In genomic region chr10:9012312-9012711, GRCh38 we compare ENCODE assay signal across 23 cellular contexts.
DNase-seq lines count a peak whose midpoint lies in the region; ATAC-seq and TF ChIP-seq lines count a peak whose summit lies in the region.
"Had no signal": no experiment of that assay in that cellular context is flagged by ENCODE, and none has a peak within 500 bp of the region (broad histone marks: within the 10 kb centered on the region; RNA-seq: fewer than 3 reads in every experiment).

No MANE protein-coding gene starts in this region.

- CTCF ChIA-PET in mammary epithelial cell (lab: Charles Lee; ENCODE audit: low non-redundant PET) (no interaction called here), Calu3 (lab: Charles Lee) (no interaction called here)
- CTCF ChIA-PET in activated CD8-positive, alpha-beta T cell treated with anti-CD3 and anti-CD28 coated beads, Interleukin-2, amount 10 ng/mL, durations not matched to agents 7 days and 5 days (lab: Charles Lee): no interaction called here

- no peaks in the 10 kb centered on the region for H4K20me1 ChIP-seq in mammary epithelial cell (ENCODE audit: insufficient read depth, low read length)

- no peaks in the 10 kb centered on the region for H3K27me3 ChIP-seq in mammary epithelial cell (ENCODE audit: insufficient read depth, low read length)
- H3K27me3 ChIP-seq: adrenal gland, MG63, right atrium auricular region, suprapubic skin, vagina had no signal

- H3K4me3 Mint-ChIP-seq in stimulated activated naive CD8-positive, alpha-beta T cell treated with anti-CD3 and anti-CD28 coated beads, Interleukin-15, Interleukin-2, amounts not matched to agents 100 ng/mL and 50 ng/mL, for 24 hours: no peak overlapping the region
- no peak overlapping the region for H3K4me3 Mint-ChIP-seq in Calu3 (ENCODE audit: low read depth, unreplicated experiment)
- H3K4me3 Mint-ChIP-seq in activated CD8-positive, alpha-beta T cell treated with anti-CD3 and anti-CD28 coated beads, Interleukin-2, amount 10 ng/mL, durations not matched to agents 7 days and 5 days: no peak overlapping the region

- peaks cover 16% of the 10 kb centered on the region for H3K36me3 Mint-ChIP-seq in stimulated activated naive CD8-positive, alpha-beta T cell treated with anti-CD3 and anti-CD28 coated beads, Interleukin-15, Interleukin-2, amounts not matched to agents 100 ng/mL and 50 ng/mL, for 24 hours (ENCODE audit: low read depth)
- H3K36me3 Mint-ChIP-seq in Calu3 (ENCODE audit: insufficient read depth, unreplicated experiment): no peaks in the 10 kb centered on the region
- peaks cover 16% of the 10 kb centered on the region for H3K36me3 Mint-ChIP-seq in activated CD8-positive, alpha-beta T cell treated with anti-CD3 and anti-CD28 coated beads, Interleukin-2, amount 10 ng/mL, durations not matched to agents 7 days and 5 days (ENCODE audit: low read depth)

- no peak for DNase-seq in stimulated activated naive CD8-positive, alpha-beta T cell treated with anti-CD3 and anti-CD28 coated beads, Interleukin-15, Interleukin-2, amounts not matched to agents 100 U/mL and 50 U/mL, for 24 hours
- DNase-seq in mammary epithelial cell (peak; percentile 70), iris pigment epithelial cell (ENCODE audit: low read depth) (peak; percentile 91), Calu3 (no peak), posterior cingulate gyrus (no peak), DMS 273 (lab: John Stamatoyannopoulos, UW; ENCODE audit: unreplicated experiment) (no peak)
- no peak for DNase-seq in activated CD8-positive, alpha-beta T cell treated with anti-CD3 and anti-CD28 coated beads, Interleukin-2, amount 10 ng/mL, durations not matched to agents 7 days and 5 days
- DNase-seq: ACHN; activated CD4-positive, alpha-beta T cell treated with anti-CD3 and anti-CD28 coated beads for 4 hours; adrenal gland; cerebellar nuclear complex; effector CD8-positive, alpha-beta T cell; GF-D8; MG63; NCI-H1436 treated with DMSO at 0.1 percent for 48 hours; NCI-H526 treated with DMSO at 0.1 percent for 48 hours; SHP77; stimulated activated CD4-positive, alpha-beta T cell treated with anti-CD3 and anti-CD28 coated beads, Interleukin-15, amount 100 ng/mL, for 24 hours had no signal

- no peak overlapping the region for H2AFZ ChIP-seq in mammary epithelial cell (ENCODE audit: low read depth, low read length)

- WGBS in mammary epithelial cell (ENCODE audit: low coverage, missing lambda C conversion rate): 0% methylated on average over 1 of the region's 1 CpG

- H3K4me1 Mint-ChIP-seq in stimulated activated naive CD8-positive, alpha-beta T cell treated with anti-CD3 and anti-CD28 coated beads, Interleukin-15, Interleukin-2, amounts not matched to agents 100 ng/mL and 50 ng/mL, for 24 hours (ENCODE audit: low read depth): peaks cover 85% of the 10 kb centered on the region
- no peaks in the 10 kb centered on the region for H3K4me1 Mint-ChIP-seq in Calu3 (ENCODE audit: low read depth, unreplicated experiment)
- H3K4me1 Mint-ChIP-seq in activated CD8-positive, alpha-beta T cell treated with anti-CD3 and anti-CD28 coated beads, Interleukin-2, amount 10 ng/mL, durations not matched to agents 7 days and 5 days (ENCODE audit: low read depth): peaks cover 41% of the 10 kb centered on the region

- POLR2A ChIA-PET in activated CD8-positive, alpha-beta T cell treated with anti-CD3 and anti-CD28 coated beads, Interleukin-2, amount 10 ng/mL, durations not matched to agents 7 days and 5 days (lab: Charles Lee): no interaction called here

- H3K4me1 ChIP-seq in mammary epithelial cell (ENCODE audit: insufficient read depth, low read length): peaks cover 22% of the 10 kb centered on the region
- H3K4me1 ChIP-seq: adrenal gland, right atrium auricular region, suprapubic skin, vagina had no signal

- no peak for ATAC-seq in stimulated activated naive CD8-positive, alpha-beta T cell treated with anti-CD3 and anti-CD28 coated beads, Interleukin-15, Interleukin-2, amounts not matched to agents 100 U/mL and 50 U/mL, for 24 hours
- no peak for ATAC-seq in activated CD8-positive, alpha-beta T cell treated with anti-CD3 and anti-CD28 coated beads, Interleukin-2, amount 10 ng/mL, durations not matched to agents 7 days and 5 days

- dilution Hi-C loops in mammary epithelial cell (cut with HindIII; ENCODE audit: low sequenced_read_pairs): no loop called here

- H3K27me3 Mint-ChIP-seq in stimulated activated naive CD8-positive, alpha-beta T cell treated with anti-CD3 and anti-CD28 coated beads, Interleukin-15, Interleukin-2, amounts not matched to agents 100 ng/mL and 50 ng/mL, for 24 hours: no peaks in the 10 kb centered on the region
- H3K27me3 Mint-ChIP-seq in Calu3 (ENCODE audit: unreplicated experiment): no peaks in the 10 kb centered on the region
- H3K27me3 Mint-ChIP-seq in activated CD8-positive, alpha-beta T cell treated with anti-CD3 and anti-CD28 coated beads, Interleukin-2, amount 10 ng/mL, durations not matched to agents 7 days and 5 days (ENCODE audit: low read depth): no peaks in the 10 kb centered on the region

- H3K79me2 ChIP-seq in mammary epithelial cell (ENCODE audit: insufficient read depth, low read length): no peaks in the 10 kb centered on the region

- intact Hi-C loops in mammary epithelial cell (cut with micrococcal nuclease) (no loop called here), Calu3 (cut with micrococcal nuclease; ENCODE audit: unreplicated experiment) (loop anchor here (1.0 kb wide), 1 partner anchor 37 kb away; no protein-coding TSS in a partner anchor), posterior cingulate gyrus (cut with DNase I) (no loop called here)

- BruUV-seq in mammary epithelial cell (replicated peaks; lab: Mats Ljungman, UMichigan) (no TSS peak), Calu3 (replicated peaks; lab: Mats Ljungman, UMichigan) (no TSS peak)

- H3K27ac ChIP-seq in mammary epithelial cell (ENCODE audit: insufficient read depth, low read depth, low read length): peak overlapping the region; percentile 81
- H3K27ac ChIP-seq: adrenal gland, C4-2B, right atrium auricular region, suprapubic skin, vagina had no signal

- in situ Hi-C loops in mammary epithelial cell (cut with MboI; ENCODE audit: low sequenced_read_pairs in 2 of 2): no loop called here

- peak overlapping the region in 1 of 3 experiments; percentile 3 for H3K4me3 ChIP-seq in mammary epithelial cell (replicated peaks in 1 of 3; ENCODE audit: insufficient read depth in 1 of 3, low read depth in 2 of 3, low read length in 3 of 3)
- H3K4me3 ChIP-seq: adrenal gland, MG63, right atrium auricular region, suprapubic skin, vagina had no signal

- no peak overlapping the region for H3K9ac ChIP-seq in mammary epithelial cell (ENCODE audit: insufficient read depth, low read length)

- no peaks in the 10 kb centered on the region for H3K36me3 ChIP-seq in mammary epithelial cell (ENCODE audit: insufficient read depth, low read length)
- H3K36me3 ChIP-seq: adrenal gland, MG63, right atrium auricular region, suprapubic skin, vagina had no signal

- no peaks in the 10 kb centered on the region for H3K9me3 Mint-ChIP-seq in stimulated activated naive CD8-positive, alpha-beta T cell treated with anti-CD3 and anti-CD28 coated beads, Interleukin-15, Interleukin-2, amounts not matched to agents 100 ng/mL and 50 ng/mL, for 24 hours
- H3K9me3 Mint-ChIP-seq in Calu3 (ENCODE audit: low read depth, unreplicated experiment): no peaks in the 10 kb centered on the region
- H3K9me3 Mint-ChIP-seq in activated CD8-positive, alpha-beta T cell treated with anti-CD3 and anti-CD28 coated beads, Interleukin-2, amount 10 ng/mL, durations not matched to agents 7 days and 5 days (ENCODE audit: insufficient read depth): no peaks in the 10 kb centered on the region

- H3K9me3 ChIP-seq in mammary epithelial cell (replicated peaks; ENCODE audit: insufficient read depth, low read length): no peaks in the 10 kb centered on the region
- H3K9me3 ChIP-seq: adrenal gland, right atrium auricular region, suprapubic skin, vagina had no signal

- H3K4me2 ChIP-seq in mammary epithelial cell (ENCODE audit: insufficient read depth, low read depth, low read length): peak overlapping the region; percentile 36

- H3K27ac Mint-ChIP-seq in stimulated activated naive CD8-positive, alpha-beta T cell treated with anti-CD3 and anti-CD28 coated beads, Interleukin-15, Interleukin-2, amounts not matched to agents 100 ng/mL and 50 ng/mL, for 24 hours: peak overlapping the region; percentile 8
- H3K27ac Mint-ChIP-seq in Calu3 (ENCODE audit: unreplicated experiment): no peak overlapping the region
- H3K27ac Mint-ChIP-seq in activated CD8-positive, alpha-beta T cell treated with anti-CD3 and anti-CD28 coated beads, Interleukin-2, amount 10 ng/mL, durations not matched to agents 7 days and 5 days: no peak overlapping the region

- TF ChIP-seq CTCF in mammary epithelial cell (conservative IDR thresholded peaks at IDR 0.05 in 1 of 2, IDR thresholded peaks at IDR 0.05 in 1 of 2; ENCODE audit: extremely low read depth in 1 of 2, insufficient read depth in 1 of 2, low read depth in 1 of 2, low read length in 2 of 2) (no peak), Calu3 (IDR thresholded peaks at IDR 0.05; ENCODE audit: unreplicated experiment) (no peak)

Comparison
In these comparisons a context has a peak if more than half of its experiments do, and no peak if none do; other contexts are left out.
1. DNase-seq: peak in mammary epithelial cell (single experiment) and iris pigment epithelial cell (single experiment); none in stimulated activated naive CD8-positive, alpha-beta T cell treated with anti-CD3 and anti-CD28 coated beads, Interleukin-15, Interleukin-2, amounts not matched to agents 100 U/mL and 50 U/mL, for 24 hours (single experiment), Calu3 (single experiment), activated CD8-positive, alpha-beta T cell treated with anti-CD3 and anti-CD28 coated beads, Interleukin-2, amount 10 ng/mL, durations not matched to agents 7 days and 5 days (single experiment), posterior cingulate gyrus (0 of 10) and DMS 273 (single experiment).